18 cellular contexts compared by ENCODE assay signal in genomic region chr9:89080193-89080592, GRCh38.
DNase-seq lines count a peak whose midpoint lies in the region; ATAC-seq and TF ChIP-seq lines count a peak whose summit lies in the region.
"Had no signal": no experiment of that assay in that cellular context is flagged by ENCODE, and none has a peak within 500 bp of the region (broad histone marks: within the 10 kb centered on the region; RNA-seq: fewer than 3 reads in every experiment).

No MANE protein-coding gene starts in this region.

- H3K27ac ChIP-seq in GM23248 (no peak overlapping the region), fibroblast of lung (ENCODE audit: insufficient read depth, low read length) (peak overlapping the region; percentile 0), testis (no peak overlapping the region), prostate gland (no peak overlapping the region)
- H3K27ac ChIP-seq: hepatocyte, pancreas, VCaP had no signal

- H3K79me2 ChIP-seq in GM23248 (ENCODE audit: insufficient read depth) (no peaks in the 10 kb centered on the region), fibroblast of lung (ENCODE audit: control insufficient read depth, insufficient read depth, low read length) (no peaks in the 10 kb centered on the region)
- H3K79me2 ChIP-seq: hepatocyte had no signal

- peaks cover 17% of the 10 kb centered on the region for H3K4me1 ChIP-seq in GM23248 (ENCODE audit: insufficient read depth)
- H3K4me1 ChIP-seq in fibroblast of lung (ENCODE audit: control insufficient read depth, extremely low read depth, insufficient read depth, low read length) = peaks cover 9% of the 10 kb centered on the region
- peaks cover 10% of the 10 kb centered on the region for H3K4me1 ChIP-seq in testis
- H3K4me1 ChIP-seq in prostate gland (replicated peaks) = no peaks in the 10 kb centered on the region
- H3K4me1 ChIP-seq: pancreas had no signal

- H3K9me2 ChIP-seq in GM23248 (ENCODE audit: insufficient read depth) = no peaks in the 10 kb centered on the region

- H3F3A ChIP-seq in GM23248 (ENCODE audit: insufficient read depth) = peaks cover 7% of the 10 kb centered on the region; the same call in 1 of the 2 replicates

- in situ Hi-C loops in GM23248 (cut with MboI) = no loop called here

- TF ChIP-seq CTCF in fibroblast of lung (conservative IDR thresholded peaks at IDR 0.05 in 1 of 2, IDR thresholded peaks at IDR 0.05 in 1 of 2; ENCODE audit: low read depth in 1 of 2, low read length in 2 of 2) = no peak
- TF ChIP-seq CTCF in lower leg skin (IDR thresholded peaks at IDR 0.05) = no peak
- TF ChIP-seq CTCF in testis (IDR thresholded peaks at IDR 0.05) = no peak
- no peak for TF ChIP-seq CTCF in prostate gland (IDR thresholded peaks at IDR 0.05)

- H3K4me2 ChIP-seq in GM23248 (ENCODE audit: unreplicated experiment) = no peak overlapping the region
- H3K4me2 ChIP-seq in fibroblast of lung (ENCODE audit: extremely low read depth, insufficient read depth, low read length) = peak overlapping the region; percentile 18
- H3K4me2 ChIP-seq: hepatocyte had no signal

- no peak for ATAC-seq in GM19023 (IDR thresholded peaks at IDR 0.05; ENCODE audit: unreplicated experiment)
- no peak for ATAC-seq in GM18870 (IDR thresholded peaks at IDR 0.05; ENCODE audit: unreplicated experiment)
- ATAC-seq: pancreas had no signal

- 21 to 25% methylated on average over 3 of the region's 3 CpGs for WGBS in GM23248 (ENCODE audit: low coverage in 1 of 2, low lambda C conversion rate in 2 of 2, missing lambda C conversion rate in 2 of 2), 2 experiments
- WGBS in lower leg skin, 2 donors = 52 to 56% methylated on average over 3 of the region's 3 CpGs
- 43 to 58% methylated on average over 3 of the region's 3 CpGs for WGBS in testis, 2 donors
- WGBS in prostate gland = 59% methylated on average over 3 of the region's 3 CpGs

- H3K4me3 ChIP-seq in GM23248 = no peak overlapping the region
- H3K4me3 ChIP-seq in fibroblast of lung (replicated peaks in 1 of 4; ENCODE audit: control extremely low read depth in 1 of 4, insufficient read depth in 1 of 4, low read depth in 3 of 4, low read length in 4 of 4) = no peak overlapping the region
- H3K4me3 ChIP-seq in lower leg skin (ENCODE audit: low read depth, poor library complexity, severe bottlenecking) = no peak overlapping the region
- no peak overlapping the region for H3K4me3 ChIP-seq in testis
- no peak overlapping the region for H3K4me3 ChIP-seq in prostate gland
- H3K4me3 ChIP-seq: hepatocyte, pancreas had no signal

- H3K9me3 ChIP-seq in GM23248 (ENCODE audit: low read depth) = no peaks in the 10 kb centered on the region
- H3K9me3 ChIP-seq in fibroblast of lung (ENCODE audit: control insufficient read depth, insufficient read depth, low read depth, low read length) = no peaks in the 10 kb centered on the region
- H3K9me3 ChIP-seq in testis = no peaks in the 10 kb centered on the region
- H3K9me3 ChIP-seq in prostate gland = no peaks in the 10 kb centered on the region
- H3K9me3 ChIP-seq: pancreas had no signal

- no peaks in the 10 kb centered on the region for H3K36me3 ChIP-seq in GM23248 (ENCODE audit: low read depth)
- no peaks in the 10 kb centered on the region for H3K36me3 ChIP-seq in fibroblast of lung (ENCODE audit: control insufficient read depth, insufficient read depth, low read length)
- no peaks in the 10 kb centered on the region for H3K36me3 ChIP-seq in testis (ENCODE audit: low read depth, missing control alignments)
- no peaks in the 10 kb centered on the region for H3K36me3 ChIP-seq in prostate gland
- H3K36me3 ChIP-seq: pancreas had no signal

- TF ChIP-seq POLR2A in lower leg skin (IDR thresholded peaks at IDR 0.05) (no peak), testis (IDR thresholded peaks at IDR 0.05) (no peak), prostate gland (IDR thresholded peaks at IDR 0.05) (no peak)

- peak; percentile 31 for DNase-seq in GM23248
- peak in 1 of 2 donors; percentile 80 for DNase-seq in fibroblast of lung (ENCODE audit: low read depth in 2 of 2)
- DNase-seq in lower leg skin (ENCODE audit: low spot score in 2 of 2) = peak; percentile 59 to 91
- peak; percentile 36 for DNase-seq in testis
- DNase-seq in islet precursor cell = no peak
- DNase-seq in prostate gland (ENCODE audit: low spot score) = no peak
- DNase-seq: activated CD8-positive, alpha-beta memory T cell treated with anti-CD3 and anti-CD28 coated beads for 24 hours; DMS 273 treated with DMSO at 0.1 percent for 48 hours; kidney glomerular epithelial cell; NCI-H187; NCI-H526; pancreas; stimulated activated naive CD4-positive, alpha-beta T cell treated with Interleukin-2 at 50 U/mL for 16 hours; SW 1271 had no signal

- intact Hi-C loops in lower leg skin (cut with DNase I; ENCODE audit: low total_unique reads) (no loop called here), testis (cut with DNase I; ENCODE audit: low total_unique reads) (no loop called here), prostate gland (cut with DNase I) (no loop called here)

- H4K20me1 ChIP-seq in GM23248 (ENCODE audit: insufficient read depth) (no peaks in the 10 kb centered on the region), fibroblast of lung (ENCODE audit: control insufficient read depth, extremely low read depth, insufficient read depth, low read length) (no peaks in the 10 kb centered on the region)

- H2AFZ ChIP-seq in GM23248 (peak overlapping the region; percentile 1; the same call in 1 of the 2 replicates), fibroblast of lung (ENCODE audit: low read length) (no peak overlapping the region)
- H2AFZ ChIP-seq: hepatocyte had no signal

- H3K27me3 ChIP-seq in GM23248 (replicated peaks; ENCODE audit: insufficient read depth) (no peaks in the 10 kb centered on the region), fibroblast of lung (ENCODE audit: control insufficient read depth, insufficient read depth, low read length) (no peaks in the 10 kb centered on the region), testis (no peaks in the 10 kb centered on the region), prostate gland (replicated peaks; ENCODE audit: insufficient read depth) (no peaks in the 10 kb centered on the region)
- H3K27me3 ChIP-seq: hepatocyte, pancreas had no signal

- H3K9ac ChIP-seq in GM23248 (no peak overlapping the region), fibroblast of lung (ENCODE audit: insufficient read depth, low read length) (no peak overlapping the region)

Comparison
In these comparisons a context has a peak if more than half of its experiments do, and no peak if none do; other contexts are left out.
1. DNase-seq: peak in GM23248 (single experiment), lower leg skin (2 of 2) and testis (single experiment); none in islet precursor cell (single experiment) and prostate gland (single experiment).